11 cellular contexts compared by ENCODE assay signal in genomic region chr1:227730630-227731151, GRCh38. TPM values are rescaled to one million over a fixed set of nuclear protein-coding genes. Genes with fewer than 3 reads are reported as not detected.
A peak's percentile ranks its signal among the peaks of the same experiment; 100 is the strongest.
DNase-seq lines count a peak whose midpoint lies in the region; ATAC-seq and TF ChIP-seq lines count a peak whose summit lies in the region.
"Had no signal": no experiment of that assay in that cellular context is flagged by ENCODE, and none has a peak within 500 bp of the region (broad histone marks: within the 10 kb centered on the region; RNA-seq: fewer than 3 reads in every experiment).

No MANE protein-coding gene starts in this region.

- intact Hi-C loops in PC-3 (cut with micrococcal nuclease), result loop anchor here (1.0 kb wide), 1 partner anchor 216 kb away; no protein-coding TSS in a partner anchor
- intact Hi-C loops in right cardiac atrium (cut with DNase I), result no loop called here
- intact Hi-C loops in upper lobe of right lung (cut with DNase I), result no loop called here

- no peak overlapping the region for H3K4me2 ChIP-seq in PC-3 (ENCODE audit: low read length)

- H3K36me3 ChIP-seq in PC-3 (ENCODE audit: low read depth, low read length) (peaks cover 22% of the 10 kb centered on the region), upper lobe of right lung (peaks cover 20% of the 10 kb centered on the region)

- no peaks in the 10 kb centered on the region for H3K9me3 Mint-ChIP-seq in activated naive CD8-positive, alpha-beta T cell treated with anti-CD3 and anti-CD28 coated beads for 36 hours
- H3K9me3 Mint-ChIP-seq in activated naive CD8-positive, alpha-beta T cell treated with anti-CD3 and anti-CD28 coated beads, Interleukin-2, amount 50 U/mL, for 24 hours, result no peaks in the 10 kb centered on the region

- no peak overlapping the region for H3K9ac ChIP-seq in PC-3 (ENCODE audit: low read length)

- H3F3A ChIP-seq in PC-3 (ENCODE audit: low read length, unreplicated experiment), result no peaks in the 10 kb centered on the region

- CTCF ChIA-PET in PC-3 (lab: Charles Lee), result interaction anchor here (0.7 to 1.5 kb wide), 2 partner anchors 29 to 32 kb away, joined by 4 to 10 read pairs; no protein-coding TSS in a partner anchor

- no peaks in the 10 kb centered on the region for H3K9me2 ChIP-seq in PC-3 (replicated peaks; ENCODE audit: low read length)

- no peaks in the 10 kb centered on the region for H3K9me3 ChIP-seq in PC-3 (ENCODE audit: low read length)
- H3K9me3 ChIP-seq in right cardiac atrium (ENCODE audit: control insufficient read depth, low read length), result no peaks in the 10 kb centered on the region
- no peaks in the 10 kb centered on the region for H3K9me3 ChIP-seq in upper lobe of right lung
- H3K9me3 ChIP-seq: body of pancreas had no signal

- WGBS in right cardiac atrium, result 69% methylated on average over 16 of the region's 16 CpGs

- H3K27ac ChIP-seq in PC-3 (ENCODE audit: low read length) (no peak overlapping the region), right cardiac atrium (ENCODE audit: low read length) (no peak overlapping the region), upper lobe of right lung (no peak overlapping the region)

- peaks cover 35% of the 10 kb centered on the region for H3K79me2 ChIP-seq in PC-3 (ENCODE audit: low read length)

- H3K4me1 Mint-ChIP-seq in activated naive CD8-positive, alpha-beta T cell treated with anti-CD3 and anti-CD28 coated beads for 36 hours, result peaks cover 22% of the 10 kb centered on the region
- peaks cover 47% of the 10 kb centered on the region for H3K4me1 Mint-ChIP-seq in activated naive CD8-positive, alpha-beta T cell treated with anti-CD3 and anti-CD28 coated beads, Interleukin-2, amount 50 U/mL, for 24 hours

- no peak overlapping the region for H2AFZ ChIP-seq in PC-3 (ENCODE audit: low read length)

- peaks cover 14% of the 10 kb centered on the region for H3K27me3 Mint-ChIP-seq in activated naive CD8-positive, alpha-beta T cell treated with anti-CD3 and anti-CD28 coated beads for 36 hours
- peaks cover 12% of the 10 kb centered on the region for H3K27me3 Mint-ChIP-seq in activated naive CD8-positive, alpha-beta T cell treated with anti-CD3 and anti-CD28 coated beads, Interleukin-2, amount 50 U/mL, for 24 hours

- BruUV-seq in PC-3 (replicated peaks; lab: Mats Ljungman, UMichigan), result no TSS peak

- H3K4me1 ChIP-seq in PC-3 (ENCODE audit: insufficient read depth, low read length) (peaks cover 27% of the 10 kb centered on the region), right cardiac atrium (ENCODE audit: control insufficient read depth, insufficient read depth, low read length) (peaks cover 10% of the 10 kb centered on the region), upper lobe of right lung (peaks cover 32% of the 10 kb centered on the region)

- no peak overlapping the region for H3K4me3 ChIP-seq in PC-3 (ENCODE audit: low read length)
- H3K4me3 ChIP-seq in right cardiac atrium (ENCODE audit: low read length), result no peak overlapping the region
- no peak overlapping the region for H3K4me3 ChIP-seq in upper lobe of right lung
- H3K4me3 ChIP-seq: body of pancreas, skin epidermis had no signal

- TF ChIP-seq CTCF in PC-3 (conservative IDR thresholded peaks at IDR 0.05; ENCODE audit: low read depth, low read length) (peak; percentile 27; the same call in 1 of the 2 replicates), upper lobe of right lung (IDR thresholded peaks at IDR 0.05) (peak; percentile 2)

- no peak for ATAC-seq in activated naive CD8-positive, alpha-beta T cell treated with anti-CD3 and anti-CD28 coated beads, Interleukin-2, amount 50 U/mL, for 24 hours
- ATAC-seq in PC-3 (no peak), right cardiac atrium (no peak), upper lobe of right lung (no peak)
- ATAC-seq: body of pancreas had no signal

- peaks cover 6% of the 10 kb centered on the region for H3K36me3 Mint-ChIP-seq in activated naive CD8-positive, alpha-beta T cell treated with anti-CD3 and anti-CD28 coated beads for 36 hours
- H3K36me3 Mint-ChIP-seq in activated naive CD8-positive, alpha-beta T cell treated with anti-CD3 and anti-CD28 coated beads, Interleukin-2, amount 50 U/mL, for 24 hours (ENCODE audit: low read depth), result peaks cover 10% of the 10 kb centered on the region

- H3K4me3 Mint-ChIP-seq in activated naive CD8-positive, alpha-beta T cell treated with anti-CD3 and anti-CD28 coated beads for 36 hours, result no peak overlapping the region
- no peak overlapping the region for H3K4me3 Mint-ChIP-seq in activated naive CD8-positive, alpha-beta T cell treated with anti-CD3 and anti-CD28 coated beads, Interleukin-2, amount 50 U/mL, for 24 hours

- no peaks in the 10 kb centered on the region for H3K27me3 ChIP-seq in PC-3 (ENCODE audit: low read length)
- no peaks in the 10 kb centered on the region for H3K27me3 ChIP-seq in right cardiac atrium (ENCODE audit: control insufficient read depth, insufficient read depth)
- no peaks in the 10 kb centered on the region for H3K27me3 ChIP-seq in upper lobe of right lung
- H3K27me3 ChIP-seq: body of pancreas had no signal

- no peaks in the 10 kb centered on the region for H4K20me1 ChIP-seq in PC-3 (ENCODE audit: low read length)

- DNase-seq in activated naive CD8-positive, alpha-beta T cell treated with anti-CD3 and anti-CD28 coated beads for 36 hours, result no peak
- DNase-seq in activated naive CD8-positive, alpha-beta T cell treated with anti-CD3 and anti-CD28 coated beads, Interleukin-2, amount 50 U/mL, for 24 hours, result no peak
- DNase-seq in PC-3 (no peak), right cardiac atrium (peak in 2 of 3 donors; percentile 63 to 64), upper lobe of right lung (no peak), amygdala (lab: John Stamatoyannopoulos, UW) (no peak), activated T-cell treated with anti-CD3 and anti-CD28 coated beads for 4 hours (no peak), hepatic stellate cell (ENCODE audit: low spot score) (no peak)
- DNase-seq: NCI-H1417 treated with DMSO at 0.1 percent for 48 hours had no signal

- POLR2A ChIA-PET in PC-3 (lab: Charles Lee; ENCODE audit: unreplicated experiment), result interaction anchor here (0.6 kb wide), 1 partner anchor 29 kb away, joined by 3 read pairs; no protein-coding TSS in a partner anchor

- peak overlapping the region; percentile 71 for H3K27ac Mint-ChIP-seq in activated naive CD8-positive, alpha-beta T cell treated with anti-CD3 and anti-CD28 coated beads for 36 hours
- H3K27ac Mint-ChIP-seq in activated naive CD8-positive, alpha-beta T cell treated with anti-CD3 and anti-CD28 coated beads, Interleukin-2, amount 50 U/mL, for 24 hours, result no peak overlapping the region

RNA-seq across cellular contexts. Expression of gene JMJD4, which starts 4.4 kb away (rescaled TPM):
- 10 to 100 TPM; 24.1 to 27.9 TPM for total RNA-seq in activated naive CD8-positive, alpha-beta T cell treated with anti-CD3 and anti-CD28 coated beads for 36 hours
- 80.5 and 87.8 TPM in 2 replicates for total RNA-seq in PC-3 (2014; rRNA removed)
- 10 to 100 TPM in 1 of 4 donors, 1 to 10 TPM in 3; 7.7 to 11.5 (median 8.9) TPM for total RNA-seq in right cardiac atrium
- 9.5 TPM for polyA plus RNA-seq in right cardiac atrium
- total RNA-seq in upper lobe of right lung, result 15.1 TPM

RNA-seq across cellular contexts. Expression of gene SNAP47, which starts 4.5 kb away (rescaled TPM):
- total RNA-seq in activated naive CD8-positive, alpha-beta T cell treated with anti-CD3 and anti-CD28 coated beads for 36 hours, result 10 to 100 TPM; 24.1 to 30.5 TPM
- 123 and 145 TPM in 2 replicates for total RNA-seq in PC-3 (2014; rRNA removed)
- total RNA-seq in right cardiac atrium, result 10 to 100 TPM; 61.6 to 91.8 (median 65.5) TPM
- polyA plus RNA-seq in right cardiac atrium, result 43.1 TPM
- 27.7 TPM for total RNA-seq in upper lobe of right lung

Comparison
In these comparisons a context has a peak if more than half of its experiments do, and no peak if none do; other contexts are left out.
1. DNase-seq: peak in right cardiac atrium (2 of 3); none in activated naive CD8-positive, alpha-beta T cell treated with anti-CD3 and anti-CD28 coated beads for 36 hours (single experiment), activated naive CD8-positive, alpha-beta T cell treated with anti-CD3 and anti-CD28 coated beads, Interleukin-2, amount 50 U/mL, for 24 hours (single experiment), PC-3 (single experiment), upper lobe of right lung (single experiment), amygdala (0 of 56), activated T-cell treated with anti-CD3 and anti-CD28 coated beads for 4 hours (single experiment) and hepatic stellate cell (single experiment).